In genomic region chr11:68469122-68469521, GRCh38 we compare ENCODE assay signal across 1 cellular context.
TF ChIP-seq lines count a peak whose summit lies in the region.

No MANE protein-coding gene starts in this region.

TF ChIP-seq in HepG2, 621 proteins besides CTCF, POLR2A, EP300 and RAD21 (continued from another document and continues in another):
- TF ChIP-seq ZNF609 (CRISPR knock-in tag; IDR thresholded peaks at IDR 0.05; ENCODE audit: borderline replicate concordance) (peak; percentile 63), RFX1 (IDR thresholded peaks at IDR 0.05) (no peak), POLR2AphosphoS2 (IDR thresholded peaks at IDR 0.05; ENCODE audit: low read depth, low read length) (no peak), ZNF367 (CRISPR knock-in tag; IDR thresholded peaks at IDR 0.05; ENCODE audit: borderline replicate concordance) (no peak), HOXA3 (CRISPR knock-in tag; IDR thresholded peaks at IDR 0.05) (0 out of 2 replicates have a peak, but pooled peaks have one; percentile 18), ZNF350 (CRISPR knock-in tag; IDR thresholded peaks at IDR 0.05; ENCODE audit: borderline replicate concordance, low read depth) (no peak), ZNF24 (IDR thresholded peaks at IDR 0.05) (no peak), ZNF891 (CRISPR knock-in tag; IDR thresholded peaks at IDR 0.05) (no peak), KAT8 (CRISPR knock-in tag; IDR thresholded peaks at IDR 0.05) (0 out of 2 replicates have a peak, but pooled peaks have one; percentile 20), DNMT1 (CRISPR knock-in tag; IDR thresholded peaks at IDR 0.05) (no peak), KLF9 (CRISPR knock-in tag; IDR thresholded peaks at IDR 0.05; ENCODE audit: low read depth) (no peak), HMGXB4 (CRISPR knock-in tag; IDR thresholded peaks at IDR 0.05; ENCODE audit: borderline replicate concordance in 1 of 2, low read depth in 1 of 2) (no peak), TRAFD1 (CRISPR knock-in tag; IDR thresholded peaks at IDR 0.05; ENCODE audit: borderline replicate concordance) (no peak), HNRNPH1 (optimal IDR thresholded peaks at IDR 0.05; ENCODE audit: low read depth, low read length) (no peak), SETDB1 (CRISPR knock-in tag; IDR thresholded peaks at IDR 0.05; ENCODE audit: borderline replicate concordance) (no peak), FOXO1 (CRISPR knock-in tag; IDR thresholded peaks at IDR 0.05) (0 out of 2 replicates have a peak, but pooled peaks have one; percentile 17), ZNF362 (CRISPR knock-in tag; IDR thresholded peaks at IDR 0.05; ENCODE audit: borderline replicate concordance) (peak; percentile 40; the same call in 1 of the 2 replicates), CAMTA2 (CRISPR knock-in tag; IDR thresholded peaks at IDR 0.05; ENCODE audit: borderline replicate concordance) (no peak), FOSL1 (CRISPR knock-in tag; IDR thresholded peaks at IDR 0.05; ENCODE audit: borderline replicate concordance) (no peak), FOXM1 (CRISPR knock-in tag; IDR thresholded peaks at IDR 0.05) (no peak), ZBTB2 (CRISPR knock-in tag; IDR thresholded peaks at IDR 0.05; ENCODE audit: low read depth) (no peak), MTF1 (CRISPR knock-in tag; IDR thresholded peaks at IDR 0.05) (no peak), ZBTB26 (CRISPR knock-in tag; IDR thresholded peaks at IDR 0.05; ENCODE audit: borderline replicate concordance) (no peak), MAFF (IDR thresholded peaks at IDR 0.05; ENCODE audit: low read depth, low read length) (no peak), ZNF44 (CRISPR knock-in tag; IDR thresholded peaks at IDR 0.05) (no peak), THAP9 (CRISPR knock-in tag; IDR thresholded peaks at IDR 0.05; ENCODE audit: borderline replicate concordance) (no peak), XRCC5 (optimal IDR thresholded peaks at IDR 0.05; ENCODE audit: low read length) (no peak), KAT2B (IDR thresholded peaks at IDR 0.05; ENCODE audit: borderline replicate concordance, low read depth, low read length) (no peak), FOXO4 (CRISPR knock-in tag; conservative IDR thresholded peaks at IDR 0.05) (0 out of 2 replicates have a peak, but pooled peaks have one; percentile 60), KLF11 (CRISPR knock-in tag; IDR thresholded peaks at IDR 0.05) (no peak), DZIP1 (CRISPR knock-in tag; IDR thresholded peaks at IDR 0.05) (no peak), RARA (CRISPR knock-in tag; IDR thresholded peaks at IDR 0.05) (peak; percentile 95), ZNF253 (CRISPR knock-in tag; IDR thresholded peaks at IDR 0.05; ENCODE audit: borderline replicate concordance) (no peak), ZNF430 (CRISPR knock-in tag; IDR thresholded peaks at IDR 0.05) (no peak), ZMYM4 (CRISPR knock-in tag; IDR thresholded peaks at IDR 0.05) (peak; percentile 54; the same call in 1 of the 2 replicates), ZFYVE20 (CRISPR knock-in tag; IDR thresholded peaks at IDR 0.05; ENCODE audit: borderline replicate concordance, low read depth) (no peak), NR2F1 (CRISPR knock-in tag; IDR thresholded peaks at IDR 0.05) (0 out of 4 replicates have a peak, but pooled peaks of 1 of the 2 experiments have one; percentile 8)
